Comparison of ENCODE assay signal across 8 cellular contexts in genomic region chr13:48975101-48975925, GRCh38. TPM values are rescaled to one million over a fixed set of nuclear protein-coding genes. Genes with fewer than 3 reads are reported as not detected.
DNase-seq lines count a peak whose midpoint lies in the region; ATAC-seq and TF ChIP-seq lines count a peak whose summit lies in the region.

Gene FNDC3A (plus strand): TSS chr13:48975912. CDS start chr13:49006191, 30,279 bp downstream.

- TF ChIP-seq POLR2A in testis (IDR thresholded peaks at IDR 0.05): no peak

- H3K9me3 Mint-ChIP-seq in activated T-helper 17 cell treated with anti-CD3 and anti-CD28 coated beads, Interleukin-2, amount 50 U/mL, for 72 hours: peaks cover 30% of the 10 kb centered on the region

- H3K36me3 ChIP-seq in OCI-LY3 (replicated peaks; ENCODE audit: low read depth, low read length) (peaks cover 22% of the 10 kb centered on the region), neural cell (ENCODE audit: insufficient read depth, low read length) (no peaks in the 10 kb centered on the region), testis (ENCODE audit: low read depth, missing control alignments) (no peaks in the 10 kb centered on the region)

- no peaks in the 10 kb centered on the region for H3K9me2 ChIP-seq in neural cell (ENCODE audit: insufficient read depth, low read length)

- H4K20me1 ChIP-seq in OCI-LY3 (ENCODE audit: insufficient read depth, low read length) (peaks cover 20% of the 10 kb centered on the region), neural cell (ENCODE audit: insufficient read depth) (no peaks in the 10 kb centered on the region)

- peak within 1 kb of the TSS; percentile 89 for H3K9ac ChIP-seq in OCI-LY3 (ENCODE audit: low read length)
- peak within 1 kb of the TSS; percentile 88 for H3K9ac ChIP-seq in neural cell (ENCODE audit: low read length)

- H3K27ac ChIP-seq in OCI-LY3 (ENCODE audit: low read length): peak within 1 kb of the TSS; percentile 89
- peak within 1 kb of the TSS; percentile 92 for H3K27ac ChIP-seq in neural cell (ENCODE audit: low read length)
- peak within 1 kb of the TSS; percentile 94 to 96 for H3K27ac ChIP-seq in testis

- H3K27ac Mint-ChIP-seq in activated T-helper 17 cell treated with anti-CD3 and anti-CD28 coated beads, Interleukin-2, amount 50 U/mL, for 72 hours: peak within 1 kb of the TSS; percentile 98

- TF ChIP-seq RAD21 in neural cell (conservative IDR thresholded peaks at IDR 0.05): no peak

- ATAC-seq in GM18519 (IDR thresholded peaks at IDR 0.05; ENCODE audit: low FRiP score, unreplicated experiment) (peak; percentile 12), HG03342 (IDR thresholded peaks at IDR 0.05; ENCODE audit: unreplicated experiment) (peak; percentile 18)
- peak; percentile 37 for ATAC-seq in activated T-helper 17 cell treated with anti-CD3 and anti-CD28 coated beads, Interleukin-2, amount 50 U/mL, for 72 hours (replicated peaks)

- DNase-seq in AG20443 (ENCODE audit: low spot score): peak; percentile 96
- DNase-seq in fibroblast of villous mesenchyme (ENCODE audit: low read depth): peak; percentile 68
- DNase-seq in testis: peak; percentile 64

- H3K4me3 ChIP-seq in OCI-LY3 (ENCODE audit: low read length) (peak within 1 kb of the TSS; percentile 83), fibroblast of villous mesenchyme (ENCODE audit: low read depth, low read length) (peak within 1 kb of the TSS; percentile 88), neural cell (ENCODE audit: low read length) (peak within 1 kb of the TSS; percentile 89), testis (peak within 1 kb of the TSS; percentile 89 to 93)

- H3K27me3 ChIP-seq in OCI-LY3 (ENCODE audit: low read depth, low read length) (no peaks in the 10 kb centered on the region), neural cell (ENCODE audit: insufficient read depth, low read depth, low read length) (no peaks in the 10 kb centered on the region), testis (no peaks in the 10 kb centered on the region)

- TF ChIP-seq EP300 in neural cell (conservative IDR thresholded peaks at IDR 0.05; ENCODE audit: poor library complexity, severe bottlenecking): peak; percentile 32

- H3K4me3 Mint-ChIP-seq in activated T-helper 17 cell treated with anti-CD3 and anti-CD28 coated beads, Interleukin-2, amount 50 U/mL, for 72 hours: peak within 1 kb of the TSS; percentile 100

- TF ChIP-seq CTCF in OCI-LY3 (IDR thresholded peaks at IDR 0.05; ENCODE audit: low read depth, low read length) (no peak), fibroblast of villous mesenchyme (IDR thresholded peaks at IDR 0.05; ENCODE audit: insufficient read depth, low read depth, low read length) (no peak), neural cell (IDR thresholded peaks at IDR 0.05; ENCODE audit: poor library complexity, severe bottlenecking) (peak; percentile 46), testis (IDR thresholded peaks at IDR 0.05) (no peak)

- H3K4me2 ChIP-seq in OCI-LY3 (ENCODE audit: low read length) (peak within 1 kb of the TSS; percentile 80), neural cell (ENCODE audit: low read length) (peak within 1 kb of the TSS; percentile 81)

- peaks cover 31% of the 10 kb centered on the region for H3K9me3 ChIP-seq in OCI-LY3 (ENCODE audit: insufficient read depth, low read length)
- H3K9me3 ChIP-seq in neural cell (ENCODE audit: low read length): no peaks in the 10 kb centered on the region
- no peaks in the 10 kb centered on the region for H3K9me3 ChIP-seq in testis

- no peaks in the 10 kb centered on the region for H3K27me3 Mint-ChIP-seq in activated T-helper 17 cell treated with anti-CD3 and anti-CD28 coated beads, Interleukin-2, amount 50 U/mL, for 72 hours

- H2AFZ ChIP-seq in OCI-LY3 (ENCODE audit: low read depth, low read length) (peak within 1 kb of the TSS; percentile 79), neural cell (ENCODE audit: low read depth, low read length) (peak within 1 kb of the TSS; percentile 52)

- H3K36me3 Mint-ChIP-seq in activated T-helper 17 cell treated with anti-CD3 and anti-CD28 coated beads, Interleukin-2, amount 50 U/mL, for 72 hours (ENCODE audit: low read depth): peaks cover 10% of the 10 kb centered on the region

- H3K79me2 ChIP-seq in OCI-LY3 (ENCODE audit: low read length): peaks cover 38% of the 10 kb centered on the region
- H3K79me2 ChIP-seq in neural cell (replicated peaks; ENCODE audit: insufficient read depth, low read length): peaks cover 35% of the 10 kb centered on the region

- H3K4me1 ChIP-seq in OCI-LY3 (ENCODE audit: low read length) (peaks cover 29% of the 10 kb centered on the region), testis (peaks cover 13% of the 10 kb centered on the region)

- peaks cover 4% of the 10 kb centered on the region for H3F3A ChIP-seq in neural cell (ENCODE audit: insufficient read depth, low read length, poor library complexity, severe bottlenecking)

- peaks cover 20% of the 10 kb centered on the region for H3K4me1 Mint-ChIP-seq in activated T-helper 17 cell treated with anti-CD3 and anti-CD28 coated beads, Interleukin-2, amount 50 U/mL, for 72 hours

- intact Hi-C loops in testis (cut with DNase I; ENCODE audit: low total_unique reads): no loop called here

- WGBS in testis, 2 donors: 0 to 1% methylated on average over 22 to 59 of the region's 63 CpGs

TF ChIP-seq in neural cell, 6 proteins besides CTCF, POLR2A, EP300 and RAD21:
- TF ChIP-seq POLR2AphosphoS5 (IDR thresholded peaks at IDR 0.05) (no peak), REST (IDR thresholded peaks at IDR 0.05; ENCODE audit: borderline replicate concordance) (no peak), TAF1 (IDR thresholded peaks at IDR 0.05; ENCODE audit: low read depth) (no peak), SMC3 (conservative IDR thresholded peaks at IDR 0.05; ENCODE audit: poor library complexity) (no peak), MXI1 (conservative IDR thresholded peaks at IDR 0.05; ENCODE audit: poor library complexity, severe bottlenecking) (no peak), EZH2 (IDR thresholded peaks at IDR 0.05; ENCODE audit: borderline replicate concordance, insufficient read depth, low read length, poor library complexity, severe bottlenecking) (no peak)

RNA-seq across cellular contexts. Expression of gene FNDC3A, which starts in this region (rescaled TPM):
- total RNA-seq in activated T-helper 17 cell treated with anti-CD3 and anti-CD28 coated beads, Interleukin-2, amount 50 U/mL, for 72 hours: 10 to 100 TPM; 23.8 to 38.2 TPM
- total RNA-seq in fibroblast of villous mesenchyme (73.4 and 122 TPM in 2 replicates), testis (10 to 100 TPM; 75.0 to 77.3 TPM)
- polyA plus RNA-seq in neural cell (83.3 and 83.8 TPM in 2 replicates), testis (ENCODE audit: insufficient read depth, low read depth, low replicate concordance) (52.5 TPM)
- polyA minus RNA-seq in neural cell: 153 and 181 TPM in 2 replicates

Comparison
In these comparisons a context has a peak if more than half of its experiments do, and no peak if none do; other contexts are left out.
1. Peak in every context shown above with its lines: DNase-seq, ATAC-seq, H3K4me3 ChIP-seq and H3K27ac ChIP-seq.